ENCODE assay signal across 8 cellular contexts in the genomic region with DNA sequence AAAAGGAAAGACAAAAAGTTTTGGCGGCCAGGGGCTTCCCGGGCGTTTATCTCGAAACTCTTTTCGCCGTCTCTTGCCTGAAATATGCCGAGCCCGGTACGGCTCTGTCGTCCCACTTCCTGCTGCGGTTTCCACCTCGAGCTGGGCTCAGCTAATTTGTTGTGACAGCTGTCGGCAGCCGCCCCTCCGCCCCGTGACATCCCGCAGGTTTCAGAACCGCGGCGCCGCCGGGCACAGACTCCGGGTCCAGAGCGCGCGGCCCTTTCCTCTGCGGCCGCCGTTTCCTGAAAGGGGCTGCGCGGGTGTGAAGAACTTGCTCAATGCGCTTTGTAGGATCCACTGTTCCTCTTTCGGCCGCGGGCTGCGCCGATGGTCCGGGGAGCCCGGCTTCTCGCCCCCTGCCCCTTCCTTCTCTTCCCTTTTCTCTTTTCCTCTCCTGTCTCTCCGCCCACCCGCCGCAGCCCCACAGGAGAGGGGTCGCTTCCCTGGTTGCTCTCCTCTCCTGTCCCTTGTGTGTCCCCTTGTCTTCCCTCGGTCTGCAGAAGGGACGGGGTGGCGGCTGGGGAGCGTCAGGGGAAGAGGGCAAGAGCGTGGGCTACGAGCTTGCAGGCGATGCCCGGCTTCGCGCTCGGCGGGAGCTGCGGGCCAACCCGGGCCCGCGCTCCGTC. TPM values are rescaled to one million over a fixed set of nuclear protein-coding genes. Genes with fewer than 3 reads are reported as not detected.
DNase-seq lines count a peak whose midpoint lies in the region; ATAC-seq and TF ChIP-seq lines count a peak whose summit lies in the region.

No MANE protein-coding gene starts in this region.

- H3K4me1 ChIP-seq in hepatocyte (ENCODE audit: insufficient read depth) (peaks cover 24% of the 10 kb centered on the region), skeletal muscle satellite cell (ENCODE audit: control insufficient read depth, insufficient read depth, low read length) (peaks cover 25% of the 10 kb centered on the region)

- peaks cover 22% of the 10 kb centered on the region for H3K27me3 ChIP-seq in hepatocyte
- no peaks in the 10 kb centered on the region for H3K27me3 ChIP-seq in skeletal muscle satellite cell (ENCODE audit: control insufficient read depth, insufficient read depth, low read length)

- peak overlapping the region; percentile 98 for H3K4me2 ChIP-seq in hepatocyte
- peak overlapping the region; percentile 90 for H3K4me2 ChIP-seq in skeletal muscle satellite cell (ENCODE audit: low read length)

- H3K9me2 ChIP-seq in hepatocyte (replicated peaks; ENCODE audit: insufficient read depth): no peaks in the 10 kb centered on the region

- H3K9me3 ChIP-seq in hepatocyte (ENCODE audit: low read depth) (no peaks in the 10 kb centered on the region), skeletal muscle satellite cell (replicated peaks; ENCODE audit: low read length) (no peaks in the 10 kb centered on the region)

- H3K4me3 ChIP-seq in hepatocyte: peak overlapping the region; percentile 61
- H3K4me3 ChIP-seq in skeletal muscle satellite cell (ENCODE audit: low read length): peak overlapping the region; percentile 74

- no peak for TF ChIP-seq CTCF in hepatocyte (IDR thresholded peaks at IDR 0.05; ENCODE audit: poor library complexity)

- H4K20me1 ChIP-seq in hepatocyte (ENCODE audit: insufficient read depth, poor library complexity, severe bottlenecking): peaks cover 18% of the 10 kb centered on the region

- peak overlapping the region; percentile 8 for H2AFZ ChIP-seq in hepatocyte

- DNase-seq in COLO668 (lab: John Stamatoyannopoulos, UW; ENCODE audit: unreplicated experiment) (peak; percentile 75), HT1080 (ENCODE audit: low read depth) (peak; percentile 39), T-helper 1 cell (peak; percentile 85 to 96 (median 88)), hepatocyte (ENCODE audit: low spot score) (peak; percentile 71), NCI-H446 treated with DMSO at 0.1 percent for 48 hours (lab: John Stamatoyannopoulos, UW) (no peak)

- H3K9ac ChIP-seq in skeletal muscle satellite cell (ENCODE audit: low read depth, low read length): peak overlapping the region; percentile 81

- WGBS in adipose tissue, 3 donors: 0 to 2% (median 1%) methylated on average over 60 to 61 of the region's 61 CpGs
- WGBS in hepatocyte (ENCODE audit: low lambda C conversion rate, missing lambda C conversion rate): 2% methylated on average over 38 of the region's 61 CpGs

- peaks cover 13% of the 10 kb centered on the region for H3K79me2 ChIP-seq in hepatocyte

- ATAC-seq in GM21381 (IDR thresholded peaks at IDR 0.05; ENCODE audit: unreplicated experiment): peak; percentile 48

- H3K27ac ChIP-seq in adipose tissue (ENCODE audit: low read depth, low read length): peak overlapping the region; percentile 91
- peak overlapping the region; percentile 61 for H3K27ac ChIP-seq in hepatocyte

- no peaks in the 10 kb centered on the region for H3K36me3 ChIP-seq in hepatocyte (replicated peaks; ENCODE audit: insufficient read depth, low read depth)
- H3K36me3 ChIP-seq in skeletal muscle satellite cell (ENCODE audit: insufficient read depth, low read length): no peaks in the 10 kb centered on the region

RNA-seq across cellular contexts. Expression of gene ARID5A, which starts 0.6 kb away (rescaled TPM):
- 2.1 and 4.1 TPM in 2 replicates for total RNA-seq in HT1080 (2014; rRNA removed; shearing (Covaris generic))
- 2.0 and 2.8 TPM in 2 replicates for polyA plus RNA-seq in HT1080 (2015; cell fraction: cytosol; rRNA removed)
- 2.5 and 3.1 TPM in 2 replicates for polyA plus RNA-seq in HT1080 (2015; cell fraction: nucleus; rRNA removed)
- polyA plus RNA-seq in adipose tissue (10 to 100 TPM in 2 of 3 donors, 1 to 10 TPM in 1; 7.7 to 71.1 (median 63.3) TPM), hepatocyte (11.9 and 13.3 TPM in 2 replicates)
- 4.9 and 6.9 TPM in 2 replicates for total RNA-seq in hepatocyte
- total RNA-seq in skeletal muscle satellite cell (2012; rRNA removed): 2.3 and 2.4 TPM in 2 replicates

RNA-seq across cellular contexts. Expression of gene NEURL3, which starts 32.0 kb away (rescaled TPM):
- total RNA-seq in HT1080 (2014; rRNA removed; shearing (Covaris generic)): not detected in 2 replicates
- not detected in 2 replicates for polyA plus RNA-seq in HT1080 (2015; cell fraction: cytosol; rRNA removed)
- not detected in 2 replicates for polyA plus RNA-seq in HT1080 (2015; cell fraction: nucleus; rRNA removed)
- polyA plus RNA-seq in adipose tissue: 10 to 100 TPM in 1 of 3 donors, under 1 TPM in 1, not detected in 1; 0.12 to 12.5 TPM
- total RNA-seq in hepatocyte: 6.2 and 8.1 TPM in 2 replicates
- polyA plus RNA-seq in hepatocyte: 1.8 and 10.5 TPM in 2 replicates
- not detected in 2 replicates for total RNA-seq in skeletal muscle satellite cell (2012; rRNA removed)
